12 cellular contexts compared by ENCODE assay signal in the genomic region with DNA sequence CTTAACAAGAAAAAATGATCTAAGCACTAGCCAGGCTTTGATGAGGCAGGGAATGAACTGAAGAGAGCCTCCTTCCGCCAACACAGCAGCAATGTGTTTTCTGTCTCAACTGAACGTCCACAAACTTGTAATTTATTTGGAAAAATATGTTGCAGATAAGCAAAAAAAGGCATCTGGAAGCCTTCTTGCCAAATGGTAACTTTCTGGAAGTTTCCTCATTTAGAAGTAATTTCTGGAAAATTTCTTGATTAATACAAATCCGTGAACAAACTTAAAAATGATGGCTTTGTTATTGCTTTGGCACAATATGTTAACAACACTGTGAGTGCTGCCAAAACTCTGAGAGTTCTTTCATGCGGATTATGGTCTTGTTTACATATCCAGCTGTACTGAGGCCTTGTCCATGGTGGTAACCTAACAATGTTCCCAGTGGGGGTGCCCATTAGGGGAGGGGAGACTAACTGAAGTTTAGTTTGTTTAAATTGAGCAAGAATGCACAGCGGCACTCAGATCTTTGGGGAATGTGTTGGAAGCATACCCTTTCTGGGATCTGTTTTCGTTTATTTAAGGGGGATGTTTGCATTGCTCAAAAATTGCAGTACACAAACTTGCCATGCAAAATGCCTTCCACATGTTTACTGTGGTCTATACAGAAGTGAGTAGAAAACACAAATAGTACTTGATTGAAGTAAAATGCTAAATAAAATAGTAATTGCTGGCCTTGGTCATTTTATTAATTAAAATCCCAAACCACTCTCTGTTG.
DNase-seq lines count a peak whose midpoint lies in the region; ATAC-seq lines count a peak whose summit lies in the region.
"Had no signal": no experiment of that assay in that cellular context is flagged by ENCODE, and none has a peak within 500 bp of the region (broad histone marks: within the 10 kb centered on the region; RNA-seq: fewer than 3 reads in every experiment).

No MANE protein-coding gene starts in this region.

- no peak overlapping the region for H3K9ac ChIP-seq in stomach smooth muscle (ENCODE audit: low read length in 2 of 2)

- no peaks in the 10 kb centered on the region for H3K9me3 ChIP-seq in stomach smooth muscle (ENCODE audit: control insufficient read depth in 2 of 2, low read length in 2 of 2)
- H3K9me3 ChIP-seq: psoas muscle had no signal

- no peak for ATAC-seq in HG02885 (IDR thresholded peaks at IDR 0.05; ENCODE audit: poor library complexity, unreplicated experiment)
- ATAC-seq: activated naive CD4-positive, alpha-beta T cell treated with anti-CD3 and anti-CD28 coated beads, Interleukin-2, amount 50 U/mL, for 72 hours; psoas muscle had no signal

- peak; percentile 34 for DNase-seq in NCI-H1092 (lab: John Stamatoyannopoulos, UW)
- DNase-seq in amniotic epithelial cell (ENCODE audit: low read depth): peak; percentile 83
- peak; percentile 54 for DNase-seq in iPS-NIHi11 (ENCODE audit: low spot score)
- no peak for DNase-seq in H7
- no peak for DNase-seq in stimulated activated CD4-positive, alpha-beta T cell treated with anti-CD3 and anti-CD28 coated beads, Interleukin-4, amount 100 ng/mL, for 4 hours
- DNase-seq in SKM-1 treated with dmso at 0.1 percent for 144 hours (lab: John Stamatoyannopoulos, UW; ENCODE audit: unreplicated experiment): no peak
- DNase-seq: NCI-H510A treated with DMSO at 0.1 percent for 48 hours, psoas muscle, WERI-Rb-1 had no signal

- peak overlapping the region in 1 of 2 donors; percentile 16 for H3K4me3 ChIP-seq in stomach smooth muscle (ENCODE audit: low read length in 2 of 2)
- no peak overlapping the region for H3K4me3 ChIP-seq in H7 (ENCODE audit: insufficient read depth, low read depth, low read length)
- H3K4me3 ChIP-seq: psoas muscle had no signal

- no peaks in the 10 kb centered on the region for H3K27me3 ChIP-seq in stomach smooth muscle (ENCODE audit: control insufficient read depth in 1 of 2, insufficient read depth in 2 of 2, low read length in 2 of 2)
- peaks cover 8% of the 10 kb centered on the region for H3K27me3 ChIP-seq in H7 (ENCODE audit: control insufficient read depth, insufficient read depth, low read length)

- H3K4me1 ChIP-seq in stomach smooth muscle (ENCODE audit: control insufficient read depth, insufficient read depth, low read length): peaks cover 29% of the 10 kb centered on the region
- H3K4me1 ChIP-seq: psoas muscle had no signal

- peak overlapping the region; percentile 19 for H3K27ac ChIP-seq in stomach smooth muscle (ENCODE audit: low read length)
- H3K27ac ChIP-seq: psoas muscle, WERI-Rb-1 had no signal

- H3K36me3 ChIP-seq in stomach smooth muscle (ENCODE audit: control insufficient read depth in 2 of 2, insufficient read depth in 2 of 2, low read length in 2 of 2): no peaks in the 10 kb centered on the region
- no peaks in the 10 kb centered on the region for H3K36me3 ChIP-seq in H7 (replicated peaks; ENCODE audit: control insufficient read depth, insufficient read depth, low read length)
- H3K36me3 ChIP-seq: WERI-Rb-1 had no signal

Comparison
In these comparisons a context has a peak if more than half of its experiments do, and no peak if none do; other contexts are left out.
1. DNase-seq: peak in NCI-H1092 (single experiment), amniotic epithelial cell (single experiment) and iPS-NIHi11 (single experiment); none in H7 (single experiment), stimulated activated CD4-positive, alpha-beta T cell treated with anti-CD3 and anti-CD28 coated beads, Interleukin-4, amount 100 ng/mL, for 4 hours (0 of 2) and SKM-1 treated with dmso at 0.1 percent for 144 hours (single experiment).